In the genomic region with DNA sequence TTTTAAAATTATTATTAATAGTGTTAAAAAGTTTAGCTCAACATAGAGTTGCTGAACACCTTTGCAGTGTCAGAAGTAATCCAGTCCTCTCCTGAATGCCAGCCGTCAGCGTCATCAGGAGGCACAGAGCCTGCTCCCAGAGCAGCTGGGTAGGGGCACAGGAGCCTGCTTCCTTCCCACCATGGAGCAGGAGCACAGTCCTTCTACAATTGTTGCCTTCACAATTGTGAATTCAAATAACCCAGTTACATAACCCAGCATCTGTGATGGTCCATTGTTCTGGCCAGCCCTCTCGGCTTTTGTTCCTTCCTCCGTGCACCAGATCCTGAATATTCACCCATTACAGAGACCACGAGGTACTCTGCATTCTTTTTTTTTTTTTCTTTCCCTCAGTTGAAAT, we compare ENCODE assay signal across 1 cellular context.
TF ChIP-seq lines count a peak whose summit lies in the region.

No MANE protein-coding gene starts in this region.

TF ChIP-seq in GM23338, 12 proteins besides CTCF, POLR2A, EP300 and RAD21 (continued from another document):
- TF ChIP-seq, protein P1, sequence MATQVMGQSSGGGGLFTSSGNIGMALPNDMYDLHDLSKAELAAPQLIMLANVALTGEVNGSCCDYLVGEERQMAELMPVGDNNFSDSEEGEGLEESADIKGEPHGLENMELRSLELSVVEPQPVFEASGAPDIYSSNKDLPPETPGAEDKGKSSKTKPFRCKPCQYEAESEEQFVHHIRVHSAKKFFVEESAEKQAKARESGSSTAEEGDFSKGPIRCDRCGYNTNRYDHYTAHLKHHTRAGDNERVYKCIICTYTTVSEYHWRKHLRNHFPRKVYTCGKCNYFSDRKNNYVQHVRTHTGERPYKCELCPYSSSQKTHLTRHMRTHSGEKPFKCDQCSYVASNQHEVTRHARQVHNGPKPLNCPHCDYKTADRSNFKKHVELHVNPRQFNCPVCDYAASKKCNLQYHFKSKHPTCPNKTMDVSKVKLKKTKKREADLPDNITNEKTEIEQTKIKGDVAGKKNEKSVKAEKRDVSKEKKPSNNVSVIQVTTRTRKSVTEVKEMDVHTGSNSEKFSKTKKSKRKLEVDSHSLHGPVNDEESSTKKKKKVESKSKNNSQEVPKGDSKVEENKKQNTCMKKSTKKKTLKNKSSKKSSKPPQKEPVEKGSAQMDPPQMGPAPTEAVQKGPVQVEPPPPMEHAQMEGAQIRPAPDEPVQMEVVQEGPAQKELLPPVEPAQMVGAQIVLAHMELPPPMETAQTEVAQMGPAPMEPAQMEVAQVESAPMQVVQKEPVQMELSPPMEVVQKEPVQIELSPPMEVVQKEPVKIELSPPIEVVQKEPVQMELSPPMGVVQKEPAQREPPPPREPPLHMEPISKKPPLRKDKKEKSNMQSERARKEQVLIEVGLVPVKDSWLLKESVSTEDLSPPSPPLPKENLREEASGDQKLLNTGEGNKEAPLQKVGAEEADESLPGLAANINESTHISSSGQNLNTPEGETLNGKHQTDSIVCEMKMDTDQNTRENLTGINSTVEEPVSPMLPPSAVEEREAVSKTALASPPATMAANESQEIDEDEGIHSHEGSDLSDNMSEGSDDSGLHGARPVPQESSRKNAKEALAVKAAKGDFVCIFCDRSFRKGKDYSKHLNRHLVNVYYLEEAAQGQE (IDR thresholded peaks at IDR 0.05; ENCODE audit: unreplicated experiment): no peak
- no peak for TF ChIP-seq NANOG (IDR thresholded peaks at IDR 0.05; ENCODE audit: borderline replicate concordance)
- TF ChIP-seq ZNF331 (CRISPR knock-in tag; IDR thresholded peaks at IDR 0.05; ENCODE audit: low read depth): no peak
- TF ChIP-seq, protein P2, sequence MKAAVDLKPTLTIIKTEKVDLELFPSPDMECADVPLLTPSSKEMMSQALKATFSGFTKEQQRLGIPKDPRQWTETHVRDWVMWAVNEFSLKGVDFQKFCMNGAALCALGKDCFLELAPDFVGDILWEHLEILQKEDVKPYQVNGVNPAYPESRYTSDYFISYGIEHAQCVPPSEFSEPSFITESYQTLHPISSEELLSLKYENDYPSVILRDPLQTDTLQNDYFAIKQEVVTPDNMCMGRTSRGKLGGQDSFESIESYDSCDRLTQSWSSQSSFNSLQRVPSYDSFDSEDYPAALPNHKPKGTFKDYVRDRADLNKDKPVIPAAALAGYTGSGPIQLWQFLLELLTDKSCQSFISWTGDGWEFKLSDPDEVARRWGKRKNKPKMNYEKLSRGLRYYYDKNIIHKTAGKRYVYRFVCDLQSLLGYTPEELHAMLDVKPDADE (IDR thresholded peaks at IDR 0.05): no peak
- no peak for TF ChIP-seq EZH2 (IDR thresholded peaks at IDR 0.05; ENCODE audit: low read depth, unreplicated experiment)
- TF ChIP-seq ZNF114 (CRISPR knock-in tag; IDR thresholded peaks at IDR 0.05): no peak
